ENCODE assay signal across 12 cellular contexts in genomic region chr11:64900263-64900678, GRCh38. TPM values are rescaled to one million over a fixed set of nuclear protein-coding genes. Genes with fewer than 3 reads are reported as not detected.
DNase-seq lines count a peak whose midpoint lies in the region; ATAC-seq, FAIRE-seq and TF ChIP-seq lines count a peak whose summit lies in the region.
"Had no signal": no experiment of that assay in that cellular context is flagged by ENCODE, and none has a peak within 500 bp of the region (broad histone marks: within the 10 kb centered on the region; RNA-seq: fewer than 3 reads in every experiment).

No MANE protein-coding gene starts in this region.

- no peaks in the 10 kb centered on the region for H3K27me3 ChIP-seq in K562 (ENCODE audit: control insufficient read depth in 2 of 2, insufficient read depth in 2 of 2, low read length in 2 of 2)
- no peaks in the 10 kb centered on the region for H3K27me3 ChIP-seq in aorta (ENCODE audit: control insufficient read depth in 1 of 2, insufficient read depth in 2 of 2, low read length in 1 of 2)
- H3K27me3 ChIP-seq: heart left ventricle had no signal

- CTCF ChIA-PET in K562 (lab: Yijun Ruan, JAX; ENCODE audit: low intra/inter-chr PET ratio) = no interaction called here

- H3K9me3 ChIP-seq in K562 (replicated peaks; ENCODE audit: control insufficient read depth, insufficient read depth, low read depth, low read length) (no peaks in the 10 kb centered on the region), aorta (ENCODE audit: control insufficient read depth, low read length) (no peaks in the 10 kb centered on the region)
- H3K9me3 ChIP-seq: heart left ventricle had no signal

- DNase-seq in GM12892 (ENCODE audit: insufficient read length) = no peak
- DNase-seq in activated CD4-positive, alpha-beta T cell treated with anti-CD3 and anti-CD28 coated beads for 48 hours = peak; percentile 77
- no peak for DNase-seq in K562 (ENCODE audit: extremely low read depth in 1 of 4, low spot score in 3 of 4)
- peak; percentile 77 for DNase-seq in stimulated activated CD4-positive, alpha-beta T cell treated with anti-CD3 and anti-CD28 coated beads, Interleukin-1b, Interleukin-23, amount 100 ng/mL, for 48 hours
- no peak for DNase-seq in aorta
- no peak for DNase-seq in D721Med (ENCODE audit: insufficient read length, low spot score)
- no peak for DNase-seq in GM19239 (ENCODE audit: insufficient read length, low spot score)
- DNase-seq in midbrain (lab: John Stamatoyannopoulos, UW) = no peak
- DNase-seq: anterior cingulate cortex, NCI-H748 treated with DMSO at 0.1 percent for 48 hours had no signal

- no TSS peak for BruUV-seq in K562 (replicated peaks; lab: Mats Ljungman, UMichigan)

- no peak overlapping the region for H2AFZ ChIP-seq in K562 (ENCODE audit: low read depth, low read length)
- H2AFZ ChIP-seq: parathyroid adenoma had no signal

- intact Hi-C loops in K562 (cut with micrococcal nuclease) (no loop called here), aorta (cut with DNase I) (no loop called here)

- H3K27ac ChIP-seq in K562 (ENCODE audit: extremely low read depth, low read depth, low read length) = no peak overlapping the region
- H3K27ac ChIP-seq in aorta (ENCODE audit: low read depth in 1 of 2, low read length in 2 of 2) = no peak overlapping the region
- H3K27ac ChIP-seq: heart left ventricle, parathyroid adenoma had no signal

- TF ChIP-seq CTCF in K562 (IDR thresholded peaks at IDR 0.05 in 2 of 3, conservative IDR thresholded peaks at IDR 0.05 in 1 of 3; ENCODE audit: insufficient read depth in 2 of 3, low read depth in 1 of 3, low read length in 3 of 3) (no peak), D721Med (IDR thresholded peaks at IDR 0.05; ENCODE audit: insufficient read depth, missing control alignments) (no peak)

- POLR2A ChIA-PET in K562 (lab: Yijun Ruan, JAX) = interaction anchor here (0.6 to 1.0 kb wide), 3 partner anchors 11 to 52 kb away, joined by 3 to 4 read pairs (median 3); no protein-coding TSS in a partner anchor

- H3K4me2 ChIP-seq in K562 (ENCODE audit: insufficient read depth, low read length) = no peak overlapping the region

- peak overlapping the region in 1 of 2 experiments; percentile 28; a peak in 1 of 4 replicates for H3K9ac ChIP-seq in K562 (ENCODE audit: insufficient read depth in 1 of 2, low read depth in 2 of 2, low read length in 2 of 2)
- H3K9ac ChIP-seq: parathyroid adenoma had no signal

- no peak for ATAC-seq in K562
- no peak for ATAC-seq in aorta (ENCODE audit: low FRiP score)
- ATAC-seq: heart left ventricle had no signal

- H3K9me1 ChIP-seq in K562 (ENCODE audit: control insufficient read depth, insufficient read depth, low read length) = no peaks in the 10 kb centered on the region

- no peaks in the 10 kb centered on the region for H3K79me2 ChIP-seq in K562 (ENCODE audit: control insufficient read depth, insufficient read depth, low read length)
- H3K79me2 ChIP-seq: parathyroid adenoma had no signal

- H3K4me3 ChIP-seq in K562 = no peak overlapping the region
- no peak overlapping the region for H3K4me3 ChIP-seq in aorta (ENCODE audit: low read length in 2 of 2)
- H3K4me3 ChIP-seq: heart left ventricle had no signal

- H4K20me1 ChIP-seq in K562 (replicated peaks; ENCODE audit: control insufficient read depth, insufficient read depth, low read length) = no peaks in the 10 kb centered on the region

- 82% methylated on average over 14 of the region's 14 CpGs for WGBS in K562 (ENCODE audit: insufficient coverage, low coverage, missing lambda C conversion rate)
- 86 to 87% methylated on average over 14 of the region's 14 CpGs for whole genome bisulfite sequencing in aorta, 2 donors

- TF ChIP-seq EP300 in K562 (IDR thresholded peaks at IDR 0.05; ENCODE audit: low read length) = no peak

- in situ Hi-C loops in K562 (cut with MboI) = no loop called here

- no peak for TF ChIP-seq RAD21 in K562 (CRISPR knock-in tag; conservative IDR thresholded peaks at IDR 0.05 in 1 of 2, IDR thresholded peaks at IDR 0.05 in 1 of 2)

- no peak for TF ChIP-seq POLR2A in GM12892 (IDR thresholded peaks at IDR 0.05; ENCODE audit: low read depth, low read length)
- no peak for TF ChIP-seq POLR2A in K562 (conservative IDR thresholded peaks at IDR 0.05)

- H3K4me1 ChIP-seq in K562 (replicated peaks in 1 of 2; ENCODE audit: control insufficient read depth in 2 of 2, insufficient read depth in 2 of 2, low read length in 2 of 2) (peaks cover 0 to 28% of the 10 kb centered on the region in 2 experiments; a peak in 3 of 5 replicates), aorta (ENCODE audit: control insufficient read depth in 1 of 2, insufficient read depth in 2 of 2, low read length in 2 of 2) (no peaks in the 10 kb centered on the region)
- H3K4me1 ChIP-seq: heart left ventricle, parathyroid adenoma had no signal

- peaks cover 78% of the 10 kb centered on the region; the same call in 2 of the 3 replicates for H3K36me3 ChIP-seq in K562 (ENCODE audit: control insufficient read depth, insufficient read depth, low read length)
- peaks cover 0 to 4% of the 10 kb centered on the region in 2 donors for H3K36me3 ChIP-seq in aorta (ENCODE audit: control insufficient read depth in 1 of 2, insufficient read depth in 2 of 2, low read length in 1 of 2)

- FAIRE-seq in GM12892 (lab: Jason Lieb, UNC) = peak; percentile 71
- no peak for FAIRE-seq in K562 (lab: Jason Lieb, UNC)
- FAIRE-seq in D721Med (lab: Jason Lieb, UNC) = no peak
- FAIRE-seq in GM19239 (lab: Jason Lieb, UNC) = no peak

RNA-seq across cellular contexts. Expression of gene ATG2A, which starts 16.7 kb away (rescaled TPM):
- polyA plus RNA-seq in GM12892 (2012; ENCODE audit: missing spikeins) = 3.2 TPM
- total RNA-seq in K562 (2011; cell fraction: chromatin; rRNA removed; ENCODE audit: low replicate concordance) = 50.6 and 183 TPM in 2 replicates
- total RNA-seq in K562 (2011; cell fraction: nucleolus; rRNA removed) = 131 and 133 TPM in 2 replicates
- total RNA-seq in K562 (2011; cell fraction: nucleoplasm; rRNA removed) = 70.0 and 70.2 TPM in 2 replicates
- total RNA-seq in K562 (2014; rRNA removed) = 22.2 and 22.4 TPM in 2 replicates
- total RNA-seq in K562 (2014; rRNA removed; fragmentation: Illumina TruSeq; extraction: Trizol) = 3.2 and 3.6 TPM in 2 replicates
- total RNA-seq in K562 (2015; rRNA removed; fragmentation: Illumina TruSeq; extraction: Trizol) = 6.2 and 7.7 TPM in 2 replicates
- 37.7 and 45.9 TPM in 2 replicates for total RNA-seq in K562 (2021)
- polyA plus RNA-seq in K562 (2011; rRNA removed) = 4.6 and 11.2 TPM in 2 replicates
- polyA plus RNA-seq in K562 (2011; cell fraction: cytosol; rRNA removed) = 6.2 and 17.3 TPM in 2 replicates
- polyA plus RNA-seq in K562 (2011; cell fraction: nucleus; rRNA removed) = 42.8 and 78.0 TPM in 2 replicates
- 22.5 and 32.9 TPM in 2 replicates for polyA plus RNA-seq in K562 (2012)
- 5.2 and 15.8 TPM in 2 replicates for polyA plus RNA-seq in K562 (2014; fragmentation: Illumina TruSeq; extraction: Trizol)
- polyA plus RNA-seq in K562 (2014; fragmentation: Nextera tagmentation; extraction: Ambion mirVana) = under 1 TPM; 0.25 to 0.53 TPM
- polyA plus RNA-seq in K562 (2014; rRNA removed) = 21.0 and 21.6 TPM in 2 replicates
- 5.7 and 7.2 TPM in 2 replicates for polyA minus RNA-seq in K562 (2011; rRNA and poly(A)+ RNA removed)
- 18.2 and 19.4 TPM in 2 replicates for polyA minus RNA-seq in K562 (2011; cell fraction: cytosol; rRNA and poly(A)+ RNA removed)
- 45.1 and 49.8 TPM in 2 replicates for polyA minus RNA-seq in K562 (2011; cell fraction: nucleus; rRNA and poly(A)+ RNA removed)
- 10 to 100 TPM; 19.6 to 20.6 TPM for total RNA-seq in aorta
- polyA plus RNA-seq in aorta = 10 to 100 TPM in 1 of 2 donors, 1 to 10 TPM in 1; 7.0 to 34.9 TPM

RNA-seq across cellular contexts. Expression of gene EHD1, which starts 21.9 kb away (rescaled TPM):
- 76.6 TPM for polyA plus RNA-seq in GM12892 (2012; ENCODE audit: missing spikeins)
- total RNA-seq in K562 (2011; cell fraction: chromatin; rRNA removed; ENCODE audit: low replicate concordance) = 20.8 and 92.1 TPM in 2 replicates
- total RNA-seq in K562 (2011; cell fraction: nucleolus; rRNA removed) = 57.7 and 64.3 TPM in 2 replicates
- 24.2 and 37.8 TPM in 2 replicates for total RNA-seq in K562 (2011; cell fraction: nucleoplasm; rRNA removed)
- total RNA-seq in K562 (2014; rRNA removed) (39.1 and 40.0 TPM in 2 replicates), K562 (2014; rRNA removed; fragmentation: Illumina TruSeq; extraction: Trizol) (7.2 and 11.5 TPM in 2 replicates), K562 (2015; rRNA removed; fragmentation: Illumina TruSeq; extraction: Trizol) (12.7 and 12.9 TPM in 2 replicates), K562 (2021) (65.0 and 69.6 TPM in 2 replicates), aorta (100 to 1,000 TPM in 1 of 2 donors, 10 to 100 TPM in 1; 61.8 to 122 TPM)
- polyA plus RNA-seq in K562 (2011; rRNA removed) (16.4 and 34.2 TPM in 2 replicates), K562 (2014; fragmentation: Illumina TruSeq; extraction: Trizol) (41.0 and 45.1 TPM in 2 replicates), K562 (2014; fragmentation: Nextera tagmentation; extraction: Ambion mirVana) (under 1 TPM; 0.46 to 0.59 TPM), K562 (2014; rRNA removed) (26.8 and 27.3 TPM in 2 replicates), aorta (10 to 100 TPM; 14.4 to 28.8 TPM)
- polyA plus RNA-seq in K562 (2011; cell fraction: cytosol; rRNA removed) = 30.6 and 56.6 TPM in 2 replicates
- 30.2 and 48.9 TPM in 2 replicates for polyA plus RNA-seq in K562 (2011; cell fraction: nucleus; rRNA removed)
- 38.5 and 52.8 TPM in 2 replicates for polyA plus RNA-seq in K562 (2012)
- 26.8 and 39.2 TPM in 2 replicates for polyA minus RNA-seq in K562 (2011; rRNA and poly(A)+ RNA removed)
- polyA minus RNA-seq in K562 (2011; cell fraction: cytosol; rRNA and poly(A)+ RNA removed) = 50.9 and 64.3 TPM in 2 replicates
- 17.4 and 22.8 TPM in 2 replicates for polyA minus RNA-seq in K562 (2011; cell fraction: nucleus; rRNA and poly(A)+ RNA removed)

RNA-seq across cellular contexts. Expression of gene PPP2R5B, which starts 24.2 kb away (rescaled TPM):
- polyA plus RNA-seq in GM12892 (2012; ENCODE audit: missing spikeins) = 8.6 TPM
- 18.6 and 35.5 TPM in 2 replicates for total RNA-seq in K562 (2011; cell fraction: chromatin; rRNA removed; ENCODE audit: low replicate concordance)
- 16.1 and 22.7 TPM in 2 replicates for total RNA-seq in K562 (2011; cell fraction: nucleolus; rRNA removed)
- total RNA-seq in K562 (2011; cell fraction: nucleoplasm; rRNA removed) = 17.8 and 18.6 TPM in 2 replicates
- total RNA-seq in K562 (2014; rRNA removed) (3.3 and 5.2 TPM in 2 replicates), K562 (2014; rRNA removed; fragmentation: Illumina TruSeq; extraction: Trizol) (1.8 and 3.2 TPM in 2 replicates), K562 (2015; rRNA removed; fragmentation: Illumina TruSeq; extraction: Trizol) (2.5 and 2.6 TPM in 2 replicates), K562 (2021) (6.4 and 7.8 TPM in 2 replicates), aorta (10 to 100 TPM; 32.7 to 36.8 TPM)
- polyA plus RNA-seq in K562 (2011; rRNA removed) (7.3 and 11.1 TPM in 2 replicates), K562 (2014; fragmentation: Illumina TruSeq; extraction: Trizol) (5.1 and 5.2 TPM in 2 replicates), K562 (2014; fragmentation: Nextera tagmentation; extraction: Ambion mirVana) (under 1 TPM; 0.10 to 0.13 TPM), K562 (2014; rRNA removed) (5.1 and 6.1 TPM in 2 replicates), aorta (10 to 100 TPM in 1 of 2 donors, 1 to 10 TPM in 1; 9.5 to 28.6 TPM)
- polyA plus RNA-seq in K562 (2011; cell fraction: cytosol; rRNA removed) = 9.0 and 9.1 TPM in 2 replicates
- polyA plus RNA-seq in K562 (2011; cell fraction: nucleus; rRNA removed) = 46.9 and 48.0 TPM in 2 replicates
- polyA plus RNA-seq in K562 (2012) = 5.8 and 10.7 TPM in 2 replicates
- 3.4 and 4.0 TPM in 2 replicates for polyA minus RNA-seq in K562 (2011; rRNA and poly(A)+ RNA removed)
- 3.6 and 3.9 TPM in 2 replicates for polyA minus RNA-seq in K562 (2011; cell fraction: cytosol; rRNA and poly(A)+ RNA removed)
- polyA minus RNA-seq in K562 (2011; cell fraction: nucleus; rRNA and poly(A)+ RNA removed) = 4.8 and 5.9 TPM in 2 replicates

RNA-seq across cellular contexts. Expression of gene GPHA2, which starts 35.4 kb away (rescaled TPM):
- polyA plus RNA-seq in GM12892 (2012; ENCODE audit: missing spikeins) = not detected
- total RNA-seq in K562 (2011; cell fraction: chromatin; rRNA removed; ENCODE audit: low replicate concordance) = not detected in 2 replicates
- not detected in 2 replicates for total RNA-seq in K562 (2011; cell fraction: nucleolus; rRNA removed)
- not detected in 2 replicates for total RNA-seq in K562 (2011; cell fraction: nucleoplasm; rRNA removed)
- not detected in 2 replicates for total RNA-seq in K562 (2014; rRNA removed)
- total RNA-seq in K562 (2014; rRNA removed; fragmentation: Illumina TruSeq; extraction: Trizol) = not detected in 2 replicates
- total RNA-seq in K562 (2015; rRNA removed; fragmentation: Illumina TruSeq; extraction: Trizol) = 0.22 TPM in 1 of 2 replicates, not detected in the other
- not detected in 2 replicates for total RNA-seq in K562 (2021)
- polyA plus RNA-seq in K562 (2011; rRNA removed) = not detected in 2 replicates
- polyA plus RNA-seq in K562 (2011; cell fraction: cytosol; rRNA removed) = not detected in 2 replicates
- 0.74 and 0.88 TPM in 2 replicates for polyA plus RNA-seq in K562 (2011; cell fraction: nucleus; rRNA removed)
- polyA plus RNA-seq in K562 (2012) = not detected in 2 replicates
- polyA plus RNA-seq in K562 (2014; fragmentation: Illumina TruSeq; extraction: Trizol) = not detected in 2 replicates
- polyA plus RNA-seq in K562 (2014; fragmentation: Nextera tagmentation; extraction: Ambion mirVana) = under 1 TPM in 1 of 2 experiments, not detected in 1; 0.17 TPM
- polyA plus RNA-seq in K562 (2014; rRNA removed) = 1.4 TPM in 1 of 2 replicates, not detected in the other
- polyA minus RNA-seq in K562 (2011; rRNA and poly(A)+ RNA removed) = not detected in 2 replicates
- polyA minus RNA-seq in K562 (2011; cell fraction: cytosol; rRNA and poly(A)+ RNA removed) = not detected in 2 replicates
- polyA minus RNA-seq in K562 (2011; cell fraction: nucleus; rRNA and poly(A)+ RNA removed) = not detected in 2 replicates
- not detected for total RNA-seq in aorta
- polyA plus RNA-seq in aorta = under 1 TPM in 1 of 2 donors, not detected in 1; 0.43 TPM
- polyA plus RNA-seq: heart left ventricle had no signal

RNA-seq across cellular contexts. Expression of gene CDC42BPG, which starts 55.8 kb away (rescaled TPM):
- 0.15 TPM for polyA plus RNA-seq in GM12892 (2012; ENCODE audit: missing spikeins)
- total RNA-seq in K562 (2011; cell fraction: chromatin; rRNA removed; ENCODE audit: low replicate concordance) = 19.1 and 64.6 TPM in 2 replicates
- total RNA-seq in K562 (2011; cell fraction: nucleolus; rRNA removed) = 33.3 and 37.9 TPM in 2 replicates
- 16.2 and 19.7 TPM in 2 replicates for total RNA-seq in K562 (2011; cell fraction: nucleoplasm; rRNA removed)
- 4.0 and 7.1 TPM in 2 replicates for total RNA-seq in K562 (2014; rRNA removed)
- 0.99 and 1.1 TPM in 2 replicates for total RNA-seq in K562 (2014; rRNA removed; fragmentation: Illumina TruSeq; extraction: Trizol)
- total RNA-seq in K562 (2015; rRNA removed; fragmentation: Illumina TruSeq; extraction: Trizol) = 2.1 and 2.5 TPM in 2 replicates
- total RNA-seq in K562 (2021) = 7.4 and 8.8 TPM in 2 replicates
- polyA plus RNA-seq in K562 (2011; rRNA removed) = 2.2 and 3.6 TPM in 2 replicates
- 2.0 and 4.5 TPM in 2 replicates for polyA plus RNA-seq in K562 (2011; cell fraction: cytosol; rRNA removed)
- polyA plus RNA-seq in K562 (2011; cell fraction: nucleus; rRNA removed) = 15.1 and 28.5 TPM in 2 replicates
- polyA plus RNA-seq in K562 (2012) = 4.7 and 6.3 TPM in 2 replicates
- 1.8 and 4.6 TPM in 2 replicates for polyA plus RNA-seq in K562 (2014; fragmentation: Illumina TruSeq; extraction: Trizol)
- under 1 TPM; 0.04 to 0.08 TPM for polyA plus RNA-seq in K562 (2014; fragmentation: Nextera tagmentation; extraction: Ambion mirVana)
- polyA plus RNA-seq in K562 (2014; rRNA removed) = 7.9 and 11.8 TPM in 2 replicates
- 2.1 and 3.0 TPM in 2 replicates for polyA minus RNA-seq in K562 (2011; rRNA and poly(A)+ RNA removed)
- 3.2 and 3.5 TPM in 2 replicates for polyA minus RNA-seq in K562 (2011; cell fraction: cytosol; rRNA and poly(A)+ RNA removed)
- polyA minus RNA-seq in K562 (2011; cell fraction: nucleus; rRNA and poly(A)+ RNA removed) = 12.1 and 12.2 TPM in 2 replicates
- total RNA-seq in aorta = 1 to 10 TPM in 1 of 2 donors, under 1 TPM in 1; 0.29 to 1.2 TPM
- polyA plus RNA-seq in aorta = 1 to 10 TPM in 1 of 2 donors, under 1 TPM in 1; 0.56 to 6.0 TPM

Comparison
In these comparisons a context has a peak if more than half of its experiments do, and no peak if none do; other contexts are left out.
1. DNase-seq: peak in activated CD4-positive, alpha-beta T cell treated with anti-CD3 and anti-CD28 coated beads for 48 hours (single experiment) and stimulated activated CD4-positive, alpha-beta T cell treated with anti-CD3 and anti-CD28 coated beads, Interleukin-1b, Interleukin-23, amount 100 ng/mL, for 48 hours (single experiment); none in GM12892 (single experiment), K562 (0 of 4), aorta (0 of 2), D721Med (single experiment), GM19239 (single experiment) and midbrain (single experiment).